8 cellular contexts compared by ENCODE assay signal in genomic region chr1:6200188-6200809, GRCh38. TPM values are rescaled to one million over a fixed set of nuclear protein-coding genes. Genes with fewer than 3 reads are reported as not detected.
A peak's percentile ranks its signal among the peaks of the same experiment; 100 is the strongest.
DNase-seq lines count a peak whose midpoint lies in the region; ATAC-seq and TF ChIP-seq lines count a peak whose summit lies in the region.

No MANE protein-coding gene starts in this region.

- H3F3A ChIP-seq in SK-N-SH (replicated peaks; ENCODE audit: insufficient read depth): peaks cover 5% of the 10 kb centered on the region

- no peaks in the 10 kb centered on the region for H3K27me3 ChIP-seq in SK-N-SH (ENCODE audit: insufficient read depth)
- H3K27me3 ChIP-seq in suprapubic skin: no peaks in the 10 kb centered on the region

- no peaks in the 10 kb centered on the region for H3K27me3 Mint-ChIP-seq in activated CD4-positive, alpha-beta memory T cell treated with anti-CD3 and anti-CD28 coated beads, Interleukin-2, amount 10 ng/mL, durations not matched to agents 7 days and 5 days

- H3K36me3 ChIP-seq in SK-N-SH (replicated peaks in 1 of 2; ENCODE audit: control insufficient read depth in 1 of 2, insufficient read depth in 2 of 2, low read length in 1 of 2) (peaks cover 12 to 23% of the 10 kb centered on the region in 2 experiments), suprapubic skin (peaks cover 12% of the 10 kb centered on the region)

- DNase-seq in SK-N-SH (no peak), suprapubic skin (ENCODE audit: low spot score in 2 of 2) (no peak), NCI-H446 treated with DMSO at 0.1 percent for 48 hours (lab: John Stamatoyannopoulos, UW) (no peak)
- DNase-seq in activated CD4-positive, alpha-beta memory T cell treated with anti-CD3 and anti-CD28 coated beads, Interleukin-2, amount 10 ng/mL, durations not matched to agents 7 days and 5 days: no peak

- no peak for TF ChIP-seq POLR2A in suprapubic skin (IDR thresholded peaks at IDR 0.05)

- 78% methylated on average over 10 of the region's 10 CpGs for WGBS in SK-N-SH (ENCODE audit: low lambda C conversion rate)
- whole genome bisulfite sequencing in suprapubic skin: 79% methylated on average over 6 of the region's 10 CpGs

- H3K4me2 ChIP-seq in SK-N-SH: peak overlapping the region; percentile 69

- no peaks in the 10 kb centered on the region for H3K9me3 ChIP-seq in SK-N-SH
- no peaks in the 10 kb centered on the region for H3K9me3 ChIP-seq in suprapubic skin

- H3K27ac ChIP-seq in SK-N-SH (ENCODE audit: low read depth in 2 of 2, low read length in 1 of 2) (peak overlapping the region; percentile 74 to 91), suprapubic skin (peak overlapping the region; percentile 39)

- H2AFZ ChIP-seq in SK-N-SH (ENCODE audit: low read depth): peak overlapping the region; percentile 95

- peaks cover 25% of the 10 kb centered on the region for H3K36me3 Mint-ChIP-seq in activated CD4-positive, alpha-beta memory T cell treated with anti-CD3 and anti-CD28 coated beads, Interleukin-2, amount 10 ng/mL, durations not matched to agents 7 days and 5 days (ENCODE audit: low read depth)

- no peaks in the 10 kb centered on the region for H3K9me2 ChIP-seq in SK-N-SH

- ATAC-seq in SK-N-SH treated with all-trans-retinoic acid at 6 μM for 48 hours: no peak
- ATAC-seq in GM19452 (IDR thresholded peaks at IDR 0.05; ENCODE audit: unreplicated experiment): no peak
- no peak for ATAC-seq in HG03442 (IDR thresholded peaks at IDR 0.05; ENCODE audit: unreplicated experiment)

- CTCF ChIA-PET in SK-N-SH (lab: Yijun Ruan, JAX): interaction anchor here (0.9 to 4.9 kb wide), 6 partner anchors 8 to 44 kb away, joined by 3 to 32 read pairs (median 5); no protein-coding TSS in a partner anchor
- CTCF ChIA-PET in activated CD4-positive, alpha-beta memory T cell treated with anti-CD3 and anti-CD28 coated beads, Interleukin-2, amount 10 ng/mL, durations not matched to agents 7 days and 5 days (lab: Charles Lee): interaction anchor here (0.7 to 1.0 kb wide), 2 partner anchors 15 to 221 kb away, joined by 3 read pairs; no protein-coding TSS in a partner anchor

- peaks cover 32% of the 10 kb centered on the region for H4K20me1 ChIP-seq in SK-N-SH (ENCODE audit: insufficient read depth)

- peak overlapping the region; percentile 81 for H3K4me3 Mint-ChIP-seq in activated CD4-positive, alpha-beta memory T cell treated with anti-CD3 and anti-CD28 coated beads, Interleukin-2, amount 10 ng/mL, durations not matched to agents 7 days and 5 days

- TF ChIP-seq EP300 in SK-N-SH (IDR thresholded peaks at IDR 0.05; ENCODE audit: borderline replicate concordance in 1 of 2, low read depth in 1 of 2, low read length in 1 of 2) (no peak), suprapubic skin (IDR thresholded peaks at IDR 0.05) (no peak)

- H3K4me3 ChIP-seq in SK-N-SH (ENCODE audit: low read depth in 2 of 2, low read length in 1 of 2): peak overlapping the region; percentile 84 to 87; a peak in 3 of 4 replicates
- peak overlapping the region; percentile 99 for H3K4me3 ChIP-seq in iPS-11a (ENCODE audit: low read depth, low read length)
- peak overlapping the region; percentile 100 for H3K4me3 ChIP-seq in suprapubic skin

- POLR2A ChIA-PET in SK-N-SH (lab: Yijun Ruan, JAX): no interaction called here
- POLR2A ChIA-PET in activated CD4-positive, alpha-beta memory T cell treated with anti-CD3 and anti-CD28 coated beads, Interleukin-2, amount 10 ng/mL, durations not matched to agents 7 days and 5 days (lab: Charles Lee): interaction anchor here (0.9 to 2.4 kb wide), 4 partner anchors 30 to 217 kb away, joined by 3 to 7 read pairs (median 4); partner anchors contain the start of gene ICMT

- no peak for TF ChIP-seq RAD21 in SK-N-SH (IDR thresholded peaks at IDR 0.05; ENCODE audit: low read length)

- peak overlapping the region; percentile 74 for H3K27ac Mint-ChIP-seq in activated CD4-positive, alpha-beta memory T cell treated with anti-CD3 and anti-CD28 coated beads, Interleukin-2, amount 10 ng/mL, durations not matched to agents 7 days and 5 days

- H3K4me1 ChIP-seq in SK-N-SH (ENCODE audit: control insufficient read depth in 1 of 2, insufficient read depth in 2 of 2, low read depth in 1 of 2, low read length in 1 of 2) (peaks cover 8 to 17% of the 10 kb centered on the region in 2 experiments; a peak in 3 of 4 replicates), suprapubic skin (peaks cover 35% of the 10 kb centered on the region)

- peaks cover 46% of the 10 kb centered on the region for H3K79me2 ChIP-seq in SK-N-SH (ENCODE audit: insufficient read depth)

- peak overlapping the region; percentile 98 for H3K9ac ChIP-seq in SK-N-SH

- H3K4me1 Mint-ChIP-seq in activated CD4-positive, alpha-beta memory T cell treated with anti-CD3 and anti-CD28 coated beads, Interleukin-2, amount 10 ng/mL, durations not matched to agents 7 days and 5 days: peaks cover 48% of the 10 kb centered on the region

- H3K9me3 Mint-ChIP-seq in activated CD4-positive, alpha-beta memory T cell treated with anti-CD3 and anti-CD28 coated beads, Interleukin-2, amount 10 ng/mL, durations not matched to agents 7 days and 5 days: no peaks in the 10 kb centered on the region

- TF ChIP-seq CTCF in SK-N-SH (IDR thresholded peaks at IDR 0.05): no peak
- TF ChIP-seq CTCF in suprapubic skin (IDR thresholded peaks at IDR 0.05): no peak

TF ChIP-seq in SK-N-SH, 30 proteins besides CTCF, POLR2A, EP300 and RAD21:
- TF ChIP-seq MXI1 (IDR thresholded peaks at IDR 0.05; ENCODE audit: low read depth, low read length) (no peak), SIN3A (IDR thresholded peaks at IDR 0.05; ENCODE audit: borderline replicate concordance, low read depth, low read length) (no peak), TCF12 (IDR thresholded peaks at IDR 0.05) (no peak), SMC3 (IDR thresholded peaks at IDR 0.05; ENCODE audit: low read depth, low read length) (no peak), MAX (IDR thresholded peaks at IDR 0.05; ENCODE audit: low read depth) (no peak)

TF ChIP-seq in SK-N-SH treated with all-trans-retinoic acid at 6 μM for 48 hours, 23 proteins besides CTCF, POLR2A, EP300 and RAD21 (continues in another document):
- TF ChIP-seq ZFP30 (CRISPR knock-in tag; IDR thresholded peaks at IDR 0.05) (no peak), PATZ1 (CRISPR knock-in tag; IDR thresholded peaks at IDR 0.05; ENCODE audit: borderline replicate concordance) (no peak)

RNA-seq across cellular contexts. Expression of gene RPL22, which starts 0.9 kb away (rescaled TPM):
- 140 and 151 TPM in 2 replicates for polyA plus RNA-seq in SK-N-SH (2012; rRNA removed)
- polyA plus RNA-seq in SK-N-SH (2012; cell fraction: cytosol; rRNA removed): 216 and 367 TPM in 2 replicates
- 37.2 and 61.3 TPM in 2 replicates for polyA plus RNA-seq in SK-N-SH (2012; cell fraction: nucleus; rRNA removed)
- 100 to 1,000 TPM; 258 to 298 TPM for total RNA-seq in activated CD4-positive, alpha-beta memory T cell treated with anti-CD3 and anti-CD28 coated beads, Interleukin-2, amount 10 ng/mL, durations not matched to agents 7 days and 5 days
- 100 to 1,000 TPM; 152 to 206 (median 171) TPM for total RNA-seq in suprapubic skin

RNA-seq across cellular contexts. Expression of gene RNF207, which starts 5.6 kb away (rescaled TPM):
- polyA plus RNA-seq in SK-N-SH (2012; rRNA removed): 19.2 and 25.4 TPM in 2 replicates
- polyA plus RNA-seq in SK-N-SH (2012; cell fraction: cytosol; rRNA removed): 2.5 and 4.0 TPM in 2 replicates
- polyA plus RNA-seq in SK-N-SH (2012; cell fraction: nucleus; rRNA removed): 134 and 388 TPM in 2 replicates
- 10 to 100 TPM; 12.4 to 16.4 TPM for total RNA-seq in activated CD4-positive, alpha-beta memory T cell treated with anti-CD3 and anti-CD28 coated beads, Interleukin-2, amount 10 ng/mL, durations not matched to agents 7 days and 5 days
- 1 to 10 TPM; 4.6 to 9.8 (median 9.5) TPM for total RNA-seq in suprapubic skin

RNA-seq across cellular contexts. Expression of gene CHD5, which starts 20.2 kb away (rescaled TPM):
- 0.26 and 0.62 TPM in 2 replicates for polyA plus RNA-seq in SK-N-SH (2012; rRNA removed)
- polyA plus RNA-seq in SK-N-SH (2012; cell fraction: cytosol; rRNA removed): 0.15 and 0.25 TPM in 2 replicates
- polyA plus RNA-seq in SK-N-SH (2012; cell fraction: nucleus; rRNA removed): 1.9 TPM in 2 replicates
- under 1 TPM; 0.10 to 0.18 TPM for total RNA-seq in activated CD4-positive, alpha-beta memory T cell treated with anti-CD3 and anti-CD28 coated beads, Interleukin-2, amount 10 ng/mL, durations not matched to agents 7 days and 5 days
- under 1 TPM in 3 of 4 donors, not detected in 1; 0.04 to 0.36 (median 0.13) TPM for total RNA-seq in suprapubic skin

RNA-seq across cellular contexts. Expression of gene ICMT, which starts 35.5 kb away (rescaled TPM):
- 40.2 and 43.7 TPM in 2 replicates for polyA plus RNA-seq in SK-N-SH (2012; rRNA removed)
- 41.9 and 51.0 TPM in 2 replicates for polyA plus RNA-seq in SK-N-SH (2012; cell fraction: cytosol; rRNA removed)
- 16.5 and 21.6 TPM in 2 replicates for polyA plus RNA-seq in SK-N-SH (2012; cell fraction: nucleus; rRNA removed)
- 10 to 100 TPM; 49.8 to 49.9 TPM for total RNA-seq in activated CD4-positive, alpha-beta memory T cell treated with anti-CD3 and anti-CD28 coated beads, Interleukin-2, amount 10 ng/mL, durations not matched to agents 7 days and 5 days
- total RNA-seq in suprapubic skin: 10 to 100 TPM; 20.2 to 65.0 (median 58.1) TPM

RNA-seq across cellular contexts. Expression of gene HES3, which starts 43.7 kb away (rescaled TPM):
- not detected in 2 replicates for polyA plus RNA-seq in SK-N-SH (2012; rRNA removed)
- polyA plus RNA-seq in SK-N-SH (2012; cell fraction: cytosol; rRNA removed): not detected in 2 replicates
- not detected in 2 replicates for polyA plus RNA-seq in SK-N-SH (2012; cell fraction: nucleus; rRNA removed)
- not detected for total RNA-seq in activated CD4-positive, alpha-beta memory T cell treated with anti-CD3 and anti-CD28 coated beads, Interleukin-2, amount 10 ng/mL, durations not matched to agents 7 days and 5 days
- total RNA-seq in suprapubic skin: not detected
